Comparison of ENCODE assay signal across 1 cellular context in the genomic region with DNA sequence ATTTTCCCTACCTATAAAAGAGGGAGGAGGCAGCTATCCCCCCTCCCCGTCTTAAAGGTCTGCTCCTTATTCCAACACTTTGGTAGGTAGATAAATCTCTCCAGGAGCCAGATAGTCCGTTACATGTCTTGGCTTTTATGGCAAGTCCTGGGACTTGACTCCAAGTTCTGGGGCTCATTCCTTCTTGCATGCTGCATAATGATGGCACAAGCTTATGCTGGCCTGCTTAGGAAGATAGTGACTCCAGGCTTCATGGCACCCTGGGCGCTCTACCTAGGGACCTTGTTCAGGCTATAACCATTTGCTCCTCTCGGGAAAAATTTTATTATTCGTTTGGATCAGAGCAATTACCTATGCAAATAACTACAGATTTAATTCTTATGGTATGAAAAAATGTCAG.
TF ChIP-seq lines count a peak whose summit lies in the region.

No MANE protein-coding gene starts in this region.

TF ChIP-seq in GM12878, 131 proteins besides CTCF, POLR2A, EP300 and RAD21:
- TF ChIP-seq, protein P1, sequence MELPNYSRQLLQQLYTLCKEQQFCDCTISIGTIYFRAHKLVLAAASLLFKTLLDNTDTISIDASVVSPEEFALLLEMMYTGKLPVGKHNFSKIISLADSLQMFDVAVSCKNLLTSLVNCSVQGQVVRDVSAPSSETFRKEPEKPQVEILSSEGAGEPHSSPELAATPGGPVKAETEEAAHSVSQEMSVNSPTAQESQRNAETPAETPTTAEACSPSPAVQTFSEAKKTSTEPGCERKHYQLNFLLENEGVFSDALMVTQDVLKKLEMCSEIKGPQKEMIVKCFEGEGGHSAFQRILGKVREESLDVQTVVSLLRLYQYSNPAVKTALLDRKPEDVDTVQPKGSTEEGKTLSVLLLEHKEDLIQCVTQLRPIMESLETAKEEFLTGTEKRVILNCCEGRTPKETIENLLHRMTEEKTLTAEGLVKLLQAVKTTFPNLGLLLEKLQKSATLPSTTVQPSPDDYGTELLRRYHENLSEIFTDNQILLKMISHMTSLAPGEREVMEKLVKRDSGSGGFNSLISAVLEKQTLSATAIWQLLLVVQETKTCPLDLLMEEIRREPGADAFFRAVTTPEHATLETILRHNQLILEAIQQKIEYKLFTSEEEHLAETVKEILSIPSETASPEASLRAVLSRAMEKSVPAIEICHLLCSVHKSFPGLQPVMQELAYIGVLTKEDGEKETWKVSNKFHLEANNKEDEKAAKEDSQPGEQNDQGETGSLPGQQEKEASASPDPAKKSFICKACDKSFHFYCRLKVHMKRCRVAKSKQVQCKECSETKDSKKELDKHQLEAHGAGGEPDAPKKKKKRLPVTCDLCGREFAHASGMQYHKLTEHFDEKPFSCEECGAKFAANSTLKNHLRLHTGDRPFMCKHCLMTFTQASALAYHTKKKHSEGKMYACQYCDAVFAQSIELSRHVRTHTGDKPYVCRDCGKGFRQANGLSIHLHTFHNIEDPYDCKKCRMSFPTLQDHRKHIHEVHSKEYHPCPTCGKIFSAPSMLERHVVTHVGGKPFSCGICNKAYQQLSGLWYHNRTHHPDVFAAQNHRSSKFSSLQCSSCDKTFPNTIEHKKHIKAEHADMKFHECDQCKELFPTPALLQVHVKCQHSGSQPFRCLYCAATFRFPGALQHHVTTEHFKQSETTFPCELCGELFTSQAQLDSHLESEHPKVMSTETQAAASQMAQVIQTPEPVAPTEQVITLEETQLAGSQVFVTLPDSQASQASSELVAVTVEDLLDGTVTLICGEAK (IDR thresholded peaks at IDR 0.05; ENCODE audit: borderline replicate concordance), result 0 out of 2 replicates have a peak, but pooled peaks have one; percentile 1
- TF ChIP-seq POLR2AphosphoS5 (IDR thresholded peaks at IDR 0.05; ENCODE audit: low read length) (peak; percentile 82), ZBED1 (IDR thresholded peaks at IDR 0.05; ENCODE audit: borderline replicate concordance) (0 out of 2 replicates have a peak, but pooled peaks have one; percentile 42), POU2F2 (IDR thresholded peaks at IDR 0.05; ENCODE audit: borderline replicate concordance, low read depth, low read length) (peak; percentile 76; the same call in 1 of the 3 replicates), CHD1 (IDR thresholded peaks at IDR 0.05; ENCODE audit: low read depth, low read length) (peak; percentile 64; the same call in 1 of the 2 replicates), ASH2L (IDR thresholded peaks at IDR 0.05; ENCODE audit: borderline replicate concordance, low read depth) (no peak), PML (IDR thresholded peaks at IDR 0.05; ENCODE audit: low read length) (peak; percentile 61), SREBF1 (IDR thresholded peaks at IDR 0.05; ENCODE audit: low read length) (no peak), SMAD5 (IDR thresholded peaks at IDR 0.05; ENCODE audit: low read depth) (0 out of 2 replicates have a peak, but pooled peaks have one; percentile 8), BACH1 (IDR thresholded peaks at IDR 0.05; ENCODE audit: borderline replicate concordance) (peak; percentile 33; the same call in 1 of the 2 replicates), LARP7 (IDR thresholded peaks at IDR 0.05) (0 out of 2 replicates have a peak, but pooled peaks have one; percentile 52), CEBPB (IDR thresholded peaks at IDR 0.05; ENCODE audit: borderline replicate concordance in 1 of 2, low read depth in 2 of 2, low read length in 2 of 2) (peak in 1 of 2 experiments; percentile 8; a peak in 1 of 4 replicates), BRCA1 (IDR thresholded peaks at IDR 0.05; ENCODE audit: low read depth, low read length) (no peak), ZNF384 (IDR thresholded peaks at IDR 0.05; ENCODE audit: borderline replicate concordance, low read depth, low read length) (no peak)
- TF ChIP-seq, protein P2, sequence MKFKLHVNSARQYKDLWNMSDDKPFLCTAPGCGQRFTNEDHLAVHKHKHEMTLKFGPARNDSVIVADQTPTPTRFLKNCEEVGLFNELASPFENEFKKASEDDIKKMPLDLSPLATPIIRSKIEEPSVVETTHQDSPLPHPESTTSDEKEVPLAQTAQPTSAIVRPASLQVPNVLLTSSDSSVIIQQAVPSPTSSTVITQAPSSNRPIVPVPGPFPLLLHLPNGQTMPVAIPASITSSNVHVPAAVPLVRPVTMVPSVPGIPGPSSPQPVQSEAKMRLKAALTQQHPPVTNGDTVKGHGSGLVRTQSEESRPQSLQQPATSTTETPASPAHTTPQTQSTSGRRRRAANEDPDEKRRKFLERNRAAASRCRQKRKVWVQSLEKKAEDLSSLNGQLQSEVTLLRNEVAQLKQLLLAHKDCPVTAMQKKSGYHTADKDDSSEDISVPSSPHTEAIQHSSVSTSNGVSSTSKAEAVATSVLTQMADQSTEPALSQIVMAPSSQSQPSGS (IDR thresholded peaks at IDR 0.05; ENCODE audit: low read length), result peak; percentile 37; the same call in 1 of the 2 replicates
- TF ChIP-seq, protein P3, sequence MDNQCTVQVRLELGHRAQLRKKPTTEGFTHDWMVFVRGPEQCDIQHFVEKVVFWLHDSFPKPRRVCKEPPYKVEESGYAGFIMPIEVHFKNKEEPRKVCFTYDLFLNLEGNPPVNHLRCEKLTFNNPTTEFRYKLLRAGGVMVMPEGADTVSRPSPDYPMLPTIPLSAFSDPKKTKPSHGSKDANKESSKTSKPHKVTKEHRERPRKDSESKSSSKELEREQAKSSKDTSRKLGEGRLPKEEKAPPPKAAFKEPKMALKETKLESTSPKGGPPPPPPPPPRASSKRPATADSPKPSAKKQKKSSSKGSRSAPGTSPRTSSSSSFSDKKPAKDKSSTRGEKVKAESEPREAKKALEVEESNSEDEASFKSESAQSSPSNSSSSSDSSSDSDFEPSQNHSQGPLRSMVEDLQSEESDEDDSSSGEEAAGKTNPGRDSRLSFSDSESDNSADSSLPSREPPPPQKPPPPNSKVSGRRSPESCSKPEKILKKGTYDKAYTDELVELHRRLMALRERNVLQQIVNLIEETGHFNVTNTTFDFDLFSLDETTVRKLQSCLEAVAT (IDR thresholded peaks at IDR 0.05), result peak; percentile 24
- TF ChIP-seq, protein P4, sequence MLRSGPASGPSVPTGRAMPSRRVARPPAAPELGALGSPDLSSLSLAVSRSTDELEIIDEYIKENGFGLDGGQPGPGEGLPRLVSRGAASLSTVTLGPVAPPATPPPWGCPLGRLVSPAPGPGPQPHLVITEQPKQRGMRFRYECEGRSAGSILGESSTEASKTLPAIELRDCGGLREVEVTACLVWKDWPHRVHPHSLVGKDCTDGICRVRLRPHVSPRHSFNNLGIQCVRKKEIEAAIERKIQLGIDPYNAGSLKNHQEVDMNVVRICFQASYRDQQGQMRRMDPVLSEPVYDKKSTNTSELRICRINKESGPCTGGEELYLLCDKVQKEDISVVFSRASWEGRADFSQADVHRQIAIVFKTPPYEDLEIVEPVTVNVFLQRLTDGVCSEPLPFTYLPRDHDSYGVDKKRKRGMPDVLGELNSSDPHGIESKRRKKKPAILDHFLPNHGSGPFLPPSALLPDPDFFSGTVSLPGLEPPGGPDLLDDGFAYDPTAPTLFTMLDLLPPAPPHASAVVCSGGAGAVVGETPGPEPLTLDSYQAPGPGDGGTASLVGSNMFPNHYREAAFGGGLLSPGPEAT (IDR thresholded peaks at IDR 0.05; ENCODE audit: low read depth), result peak; percentile 16; the same call in 1 of the 2 replicates
- TF ChIP-seq, protein P5, sequence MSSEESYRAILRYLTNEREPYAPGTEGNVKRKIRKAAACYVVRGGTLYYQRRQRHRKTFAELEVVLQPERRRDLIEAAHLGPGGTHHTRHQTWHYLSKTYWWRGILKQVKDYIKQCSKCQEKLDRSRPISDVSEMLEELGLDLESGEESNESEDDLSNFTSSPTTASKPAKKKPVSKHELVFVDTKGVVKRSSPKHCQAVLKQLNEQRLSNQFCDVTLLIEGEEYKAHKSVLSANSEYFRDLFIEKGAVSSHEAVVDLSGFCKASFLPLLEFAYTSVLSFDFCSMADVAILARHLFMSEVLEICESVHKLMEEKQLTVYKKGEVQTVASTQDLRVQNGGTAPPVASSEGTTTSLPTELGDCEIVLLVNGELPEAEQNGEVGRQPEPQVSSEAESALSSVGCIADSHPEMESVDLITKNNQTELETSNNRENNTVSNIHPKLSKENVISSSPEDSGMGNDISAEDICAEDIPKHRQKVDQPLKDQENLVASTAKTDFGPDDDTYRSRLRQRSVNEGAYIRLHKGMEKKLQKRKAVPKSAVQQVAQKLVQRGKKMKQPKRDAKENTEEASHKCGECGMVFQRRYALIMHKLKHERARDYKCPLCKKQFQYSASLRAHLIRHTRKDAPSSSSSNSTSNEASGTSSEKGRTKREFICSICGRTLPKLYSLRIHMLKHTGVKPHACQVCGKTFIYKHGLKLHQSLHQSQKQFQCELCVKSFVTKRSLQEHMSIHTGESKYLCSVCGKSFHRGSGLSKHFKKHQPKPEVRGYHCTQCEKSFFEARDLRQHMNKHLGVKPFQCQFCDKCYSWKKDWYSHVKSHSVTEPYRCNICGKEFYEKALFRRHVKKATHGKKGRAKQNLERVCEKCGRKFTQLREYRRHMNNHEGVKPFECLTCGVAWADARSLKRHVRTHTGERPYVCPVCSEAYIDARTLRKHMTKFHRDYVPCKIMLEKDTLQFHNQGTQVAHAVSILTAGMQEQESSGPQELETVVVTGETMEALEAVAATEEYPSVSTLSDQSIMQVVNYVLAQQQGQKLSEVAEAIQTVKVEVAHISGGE (CRISPR knock-in tag; IDR thresholded peaks at IDR 0.05), result peak; percentile 58
TF ChIP-seq in GM12878: peak in this region for 14.
